Comparison of ENCODE assay signal across 8 cellular contexts in genomic region chr1:223845810-223846667, GRCh38. TPM values are rescaled to one million over a fixed set of nuclear protein-coding genes. Genes with fewer than 3 reads are reported as not detected.
DNase-seq lines count a peak whose midpoint lies in the region; ATAC-seq and TF ChIP-seq lines count a peak whose summit lies in the region.

TP53BP2 (minus strand) TSS chr1:223845947; CDS start chr1:223845680, 267 bp downstream.

- H3K36me3 Mint-ChIP-seq in chondrocyte (ENCODE audit: low read depth), result no peaks in the 10 kb centered on the region

- H3K4me3 Mint-ChIP-seq in chondrocyte (ENCODE audit: unreplicated experiment), result peak within 1 kb of the TSS; percentile 95

- H3K9me3 Mint-ChIP-seq in chondrocyte (ENCODE audit: low read depth), result no peaks in the 10 kb centered on the region

- no peaks in the 10 kb centered on the region for H3K9me3 ChIP-seq in BE2C

- H3K27me3 Mint-ChIP-seq in chondrocyte (ENCODE audit: low read depth), result no peaks in the 10 kb centered on the region

- ATAC-seq in GM19035 (IDR thresholded peaks at IDR 0.05; ENCODE audit: unreplicated experiment) (peak; percentile 69), HG03342 (IDR thresholded peaks at IDR 0.05; ENCODE audit: unreplicated experiment) (peak; percentile 70)

- peaks cover 36% of the 10 kb centered on the region for H3K4me1 Mint-ChIP-seq in chondrocyte (ENCODE audit: low read depth)

- no peaks in the 10 kb centered on the region for H3K4me1 ChIP-seq in BE2C

- H3K36me3 ChIP-seq in BE2C, result peaks cover 4% of the 10 kb centered on the region; the same call in 1 of the 2 replicates

- H3K27ac Mint-ChIP-seq in chondrocyte (ENCODE audit: unreplicated experiment), result peak within 1 kb of the TSS; percentile 99

- no peaks in the 10 kb centered on the region for H3K27me3 ChIP-seq in BE2C

- DNase-seq in BE2C (peak; percentile 92), NCI-H446 (lab: John Stamatoyannopoulos, UW) (peak; percentile 88 to 91), chondrocyte (ENCODE audit: low spot score) (peak; percentile 95), kidney glomerular epithelial cell (lab: John Stamatoyannopoulos, UW) (peak; percentile 80)
- DNase-seq in activated CD4-positive, alpha-beta T cell treated with anti-CD3 and anti-CD28 coated beads for 24 hours (ENCODE audit: low read depth in 2 of 2), result peak; percentile 71 to 74
- DNase-seq in stimulated activated CD4-positive, alpha-beta T cell treated with anti-CD3 and anti-CD28 coated beads, Interleukin-1b, Interleukin-23, amount 100 ng/mL, for 24 hours (ENCODE audit: low read depth in 4 of 4, low spot score in 1 of 4), result peak; percentile 64 to 78 (median 76)

- H3K4me3 ChIP-seq in BE2C (ENCODE audit: low read depth, low read length), result peak within 1 kb of the TSS; percentile 74

- TF ChIP-seq CTCF in BE2C (IDR thresholded peaks at IDR 0.05; ENCODE audit: low read depth, low read length) (peak; percentile 66), chondrocyte (IDR thresholded peaks at IDR 0.05) (peak; percentile 84)

RNA-seq across cellular contexts. Expression of gene TP53BP2, which starts in this region (rescaled TPM):
- 16.3 TPM for polyA plus RNA-seq in BE2C (2012; ENCODE audit: insufficient read depth, insufficient read length, low read depth)
- 41.3 to 47.4 TPM (median 42.6 TPM) in 3 replicates for total RNA-seq in chondrocyte

Comparison
In these comparisons a context has a peak if more than half of its experiments do, and no peak if none do; other contexts are left out.
1. Peak in every context shown above with its lines: DNase-seq, ATAC-seq and H3K4me3 ChIP-seq.